Comparison of ENCODE assay signal across 13 cellular contexts in genomic region chr3:72951259-72951722, GRCh38. TPM values are rescaled to one million over a fixed set of nuclear protein-coding genes. Genes with fewer than 3 reads are reported as not detected.
DNase-seq lines count a peak whose midpoint lies in the region; ATAC-seq, FAIRE-seq and TF ChIP-seq lines count a peak whose summit lies in the region.
"Had no signal": no experiment of that assay in that cellular context is flagged by ENCODE, and none has a peak within 500 bp of the region (broad histone marks: within the 10 kb centered on the region; RNA-seq: fewer than 3 reads in every experiment).

No MANE protein-coding gene starts in this region.

- BruUV-seq in GM12878 (replicated peaks; lab: Mats Ljungman, UMichigan), result no TSS peak

- SMC1A ChIA-PET in GM12878 (lab: Charles Lee; ENCODE audit: uncharacterized antibody, unreplicated experiment), result interaction anchor here (0.9 to 2.6 kb wide), 2 partner anchors 13 to 21 kb away, joined by 3 to 14 read pairs; no protein-coding TSS in a partner anchor

- DNase-seq in COLO829 (ENCODE audit: low spot score) (peak; percentile 67), GM12878 (ENCODE audit: low read depth, low spot score) (peak; percentile 44), CD14-positive monocyte (ENCODE audit: low spot score) (no peak), GM23338 (ENCODE audit: low spot score) (no peak), OCI-M2 (lab: John Stamatoyannopoulos, UW; ENCODE audit: unreplicated experiment) (no peak)
- no peak for DNase-seq in stimulated activated CD8-positive, alpha-beta memory T cell treated with anti-CD3 and anti-CD28 coated beads, Interleukin-4, amount 100 ng/mL, for 48 hours
- DNase-seq: natural killer cell, NCI-H1092 treated with DMSO at 0.1 percent for 48 hours had no signal

- peak; percentile 72 for ATAC-seq in GM18868 (IDR thresholded peaks at IDR 0.05; ENCODE audit: unreplicated experiment)
- ATAC-seq in HG02885 (IDR thresholded peaks at IDR 0.05; ENCODE audit: poor library complexity, unreplicated experiment), result peak; percentile 72
- ATAC-seq in GM12878, result peak; percentile 90
- no peak for ATAC-seq in GM23338

- TF ChIP-seq POLR2A in GM12878 (IDR thresholded peaks at IDR 0.05; ENCODE audit: low read depth, low read length), result no peak

- no peak overlapping the region; the same call in 1 of the 2 replicates for H2AFZ ChIP-seq in GM12878 (ENCODE audit: control insufficient read depth, low read depth, low read length)
- H2AFZ ChIP-seq in GM23338, result no peak overlapping the region

- in situ Hi-C loops in GM12878 (cut with MboI), result no loop called here

- peak overlapping the region; percentile 73 for H3K4me2 ChIP-seq in GM12878 (ENCODE audit: control insufficient read depth, insufficient read depth)
- no peak overlapping the region for H3K4me2 ChIP-seq in GM23338

- H3K79me2 ChIP-seq in GM12878 (ENCODE audit: control insufficient read depth, insufficient read depth, low read length), result no peaks in the 10 kb centered on the region
- H3K79me2 ChIP-seq in GM23338 (replicated peaks; ENCODE audit: insufficient read depth), result no peaks in the 10 kb centered on the region

- intact Hi-C loops in GM12878 (cut with micrococcal nuclease; ENCODE audit: unreplicated experiment) (no loop called here), CD14-positive monocyte (cut with micrococcal nuclease) (no loop called here)

- H3K9me2 ChIP-seq in GM23338 (ENCODE audit: insufficient read depth), result no peaks in the 10 kb centered on the region

- peak; percentile 91 for FAIRE-seq in GM12878 (lab: Jason Lieb, UNC)
- FAIRE-seq: islet of Langerhans had no signal

- no peaks in the 10 kb centered on the region for H3F3A ChIP-seq in GM23338 (replicated peaks; ENCODE audit: low read depth)

- no peak for TF ChIP-seq CTCF in GM12878 (IDR thresholded peaks at IDR 0.05 in 2 of 3, conservative IDR thresholded peaks at IDR 0.05 in 1 of 3; ENCODE audit: control insufficient read depth in 2 of 3, extremely low read depth in 1 of 3, insufficient read depth in 1 of 3, low read depth in 3 of 3, low read length in 3 of 3)
- no peak for TF ChIP-seq CTCF in CD14-positive monocyte (IDR thresholded peaks at IDR 0.05)
- TF ChIP-seq CTCF in GM23338 (conservative IDR thresholded peaks at IDR 0.05; ENCODE audit: low read depth in 2 of 2), result no peak

- H3K27me3 ChIP-seq in GM12878 (replicated peaks in 1 of 2; ENCODE audit: control insufficient read depth in 2 of 2, insufficient read depth in 2 of 2, low read length in 1 of 2), result no peaks in the 10 kb centered on the region
- H3K27me3 ChIP-seq in GM23338 (ENCODE audit: insufficient read depth), result no peaks in the 10 kb centered on the region

- H3K4me1 Mint-ChIP-seq in CD14-positive monocyte (no peaks in the 10 kb centered on the region), GM23338 (peaks cover 14% of the 10 kb centered on the region)
- H3K4me1 Mint-ChIP-seq: natural killer cell had no signal

- H3K27me3 Mint-ChIP-seq in CD14-positive monocyte (ENCODE audit: low read depth in 3 of 3) (peaks cover 0 to 4% (median 1%) of the 10 kb centered on the region in 3 donors), GM23338 (ENCODE audit: insufficient read depth, low read depth, poor library complexity) (peaks cover under 1% of the 10 kb centered on the region)
- H3K27me3 Mint-ChIP-seq: stimulated activated naive CD8-positive, alpha-beta T cell treated with anti-CD3 and anti-CD28 coated beads, Interleukin-15, Interleukin-2, amounts not matched to agents 100 ng/mL and 50 ng/mL, for 24 hours had no signal

- H3K36me3 Mint-ChIP-seq in CD14-positive monocyte (no peaks in the 10 kb centered on the region), GM23338 (ENCODE audit: low read depth) (no peaks in the 10 kb centered on the region)
- H3K36me3 Mint-ChIP-seq: natural killer cell had no signal

- H3K9ac ChIP-seq in GM12878 (ENCODE audit: control insufficient read depth, insufficient read depth, low read length), result no peak overlapping the region

- no peaks in the 10 kb centered on the region for H3K9me3 ChIP-seq in GM12878 (replicated peaks; ENCODE audit: control insufficient read depth, insufficient read depth, low read length)

- POLR2A ChIA-PET in GM12878 (lab: Charles Lee), result no interaction called here

- H3K9me3 Mint-ChIP-seq in CD14-positive monocyte, result no peaks in the 10 kb centered on the region
- no peaks in the 10 kb centered on the region; the same call in 2 of the 3 replicates for H3K9me3 Mint-ChIP-seq in GM23338
- H3K9me3 Mint-ChIP-seq: natural killer cell; stimulated activated naive CD8-positive, alpha-beta T cell treated with anti-CD3 and anti-CD28 coated beads, Interleukin-15, Interleukin-2, amounts not matched to agents 100 ng/mL and 50 ng/mL, for 24 hours; T-helper 1 cell treated with Interleukin-12 subunit alpha and Interleukin-12 subunit beta and Interleukin-4 antibody, amounts not matched to agents 30 μg/mL and 1 μg/mL, for 36 hours had no signal

- peak in 1 of 2 experiments; percentile 14; a peak in 1 of 4 replicates for TF ChIP-seq EP300 in GM12878 (IDR thresholded peaks at IDR 0.05; ENCODE audit: borderline replicate concordance in 1 of 2, control insufficient read depth in 1 of 2, low read depth in 2 of 2, low read length in 2 of 2)

- 0% methylated on average over 6 of the region's 6 CpGs for WGBS in GM12878 (ENCODE audit: insufficient coverage, insufficient replicate concordance, low lambda C conversion rate, missing lambda C conversion rate)

- no peak overlapping the region for H3K27ac ChIP-seq in GM12878 (ENCODE audit: control insufficient read depth, insufficient read depth)
- H3K27ac ChIP-seq in GM23338 (ENCODE audit: low read depth), result no peak overlapping the region

- CTCF ChIA-PET in GM12878 (lab: Yijun Ruan, JAX), result no interaction called here

- H3K4me3 Mint-ChIP-seq in CD14-positive monocyte, result no peak overlapping the region
- no peak overlapping the region for H3K4me3 Mint-ChIP-seq in GM23338
- H3K4me3 Mint-ChIP-seq: natural killer cell; stimulated activated naive CD8-positive, alpha-beta T cell treated with anti-CD3 and anti-CD28 coated beads, Interleukin-15, Interleukin-2, amounts not matched to agents 100 ng/mL and 50 ng/mL, for 24 hours; T-helper 1 cell treated with Interleukin-12 subunit alpha and Interleukin-12 subunit beta and Interleukin-4 antibody, amounts not matched to agents 30 μg/mL and 1 μg/mL, for 36 hours had no signal

- H3K4me1 ChIP-seq in GM12878 (ENCODE audit: control insufficient read depth, insufficient read depth, low read length) (peaks cover 13% of the 10 kb centered on the region), GM23338 (ENCODE audit: insufficient read depth) (peaks cover 10% of the 10 kb centered on the region)

- TF ChIP-seq RAD21 in GM12878 (IDR thresholded peaks at IDR 0.05; ENCODE audit: insufficient read depth, low read depth, low read length), result no peak

- no peaks in the 10 kb centered on the region for H3K36me3 ChIP-seq in GM12878 (ENCODE audit: control insufficient read depth in 2 of 2, insufficient read depth in 2 of 2, low read length in 1 of 2)
- H3K36me3 ChIP-seq in GM23338 (ENCODE audit: insufficient read depth), result no peaks in the 10 kb centered on the region

- RAD21 ChIA-PET in GM12878 (lab: Charles Lee; ENCODE audit: unreplicated experiment), result no interaction called here

- H3K27ac Mint-ChIP-seq in CD14-positive monocyte (no peak overlapping the region), GM23338 (no peak overlapping the region)
- H3K27ac Mint-ChIP-seq: natural killer cell; stimulated activated naive CD8-positive, alpha-beta T cell treated with anti-CD3 and anti-CD28 coated beads, Interleukin-15, Interleukin-2, amounts not matched to agents 100 ng/mL and 50 ng/mL, for 24 hours; T-helper 1 cell treated with Interleukin-12 subunit alpha and Interleukin-12 subunit beta and Interleukin-4 antibody, amounts not matched to agents 30 μg/mL and 1 μg/mL, for 36 hours had no signal

- H3K4me3 ChIP-seq in GM12878, result peak overlapping the region; percentile 1; the same call in 1 of the 2 replicates
- H3K4me3 ChIP-seq in GM23338, result no peak overlapping the region

- H4K20me1 ChIP-seq in GM12878 (ENCODE audit: control insufficient read depth, insufficient read depth), result no peaks in the 10 kb centered on the region
- no peaks in the 10 kb centered on the region for H4K20me1 ChIP-seq in GM23338 (replicated peaks; ENCODE audit: insufficient read depth)

TF ChIP-seq in GM12878, 131 proteins besides CTCF, POLR2A, EP300 and RAD21 (continues in another document):
- TF ChIP-seq MEF2B (IDR thresholded peaks at IDR 0.05; ENCODE audit: partially characterized antibody, poor library complexity, severe bottlenecking), result peak; percentile 34

TF ChIP-seq in GM23338, 12 proteins besides CTCF, POLR2A, EP300 and RAD21 (continues in another document):
- TF ChIP-seq POLR2AphosphoS5 (IDR thresholded peaks at IDR 0.05; ENCODE audit: low read depth) (no peak), ZNF114 (CRISPR knock-in tag; IDR thresholded peaks at IDR 0.05) (no peak), CREB1 (CRISPR knock-in tag; IDR thresholded peaks at IDR 0.05; ENCODE audit: low read depth) (no peak), EZH2 (IDR thresholded peaks at IDR 0.05; ENCODE audit: low read depth, unreplicated experiment) (no peak), JUNB (IDR thresholded peaks at IDR 0.05; ENCODE audit: unreplicated experiment) (no peak), NANOG (IDR thresholded peaks at IDR 0.05; ENCODE audit: borderline replicate concordance) (no peak)

RNA-seq across cellular contexts. Expression of gene PPP4R2, which starts 45.3 kb away (rescaled TPM):
- 70.8 and 75.4 TPM in 2 replicates for total RNA-seq in GM12878 (2013; cell fraction: nucleolus; rRNA removed)
- total RNA-seq in GM12878 (2014; rRNA removed) (44.8 and 48.8 TPM in 2 replicates), GM12878 (2014; rRNA removed; fragmentation: Illumina TruSeq; extraction: Trizol) (54.8 and 56.1 TPM in 2 replicates), GM12878 (2021) (74.8 and 83.4 TPM in 2 replicates)
- polyA plus RNA-seq in GM12878 (2011; ENCODE audit: low read depth), result 13.0 TPM
- polyA plus RNA-seq in GM12878 (2011; rRNA removed) (46.0 and 86.2 TPM in 2 replicates), GM12878 (2014; fragmentation: Illumina TruSeq; extraction: Trizol) (39.7 and 52.6 TPM in 2 replicates), GM12878 (2014; fragmentation: Nextera tagmentation; extraction: Ambion mirVana) (10 to 100 TPM; 16.7 to 22.1 TPM), GM12878 (2014; rRNA removed) (18.9 and 26.8 TPM in 2 replicates), GM12878 (2016; fragmentation: Nextera tagmentation; extraction: Ambion mirVana) (10 to 100 TPM; 30.8 to 38.1 TPM), CD14-positive monocyte (10 to 100 TPM; 18.7 to 25.4 TPM), GM23338 (2016; fragmentation: Nextera tagmentation; extraction: Ambion mirVana) (117 TPM in 2 replicates)
- 8.7 and 9.0 TPM in 2 replicates for polyA plus RNA-seq in GM12878 (2011; cell fraction: cytosol; rRNA removed)
- 15.4 and 16.7 TPM in 2 replicates for polyA plus RNA-seq in GM12878 (2011; cell fraction: nucleus; rRNA removed)
- 21.0 and 28.6 TPM in 2 replicates for polyA plus RNA-seq in GM12878 (2012)
- polyA minus RNA-seq in GM12878 (2011; rRNA and poly(A)+ RNA removed), result 14.7 and 23.4 TPM in 2 replicates
- 11.9 and 16.6 TPM in 2 replicates for polyA minus RNA-seq in GM12878 (2011; cell fraction: cytosol; rRNA and poly(A)+ RNA removed)
- 10.6 and 17.8 TPM in 2 replicates for polyA minus RNA-seq in GM12878 (2011; cell fraction: nucleus; rRNA and poly(A)+ RNA removed)
- 62.7 and 72.1 TPM in 2 replicates for total RNA-seq in GM23338 (2014; rRNA removed; shearing (Covaris generic))

Comparison
In these comparisons a context has a peak if more than half of its experiments do, and no peak if none do; other contexts are left out.
1. DNase-seq: peak in COLO829 (single experiment) and GM12878 (single experiment); none in CD14-positive monocyte (single experiment), GM23338 (single experiment), stimulated activated CD8-positive, alpha-beta memory T cell treated with anti-CD3 and anti-CD28 coated beads, Interleukin-4, amount 100 ng/mL, for 48 hours (single experiment) and OCI-M2 (single experiment).